ENCODE assay signal across 20 cellular contexts in the genomic region with DNA sequence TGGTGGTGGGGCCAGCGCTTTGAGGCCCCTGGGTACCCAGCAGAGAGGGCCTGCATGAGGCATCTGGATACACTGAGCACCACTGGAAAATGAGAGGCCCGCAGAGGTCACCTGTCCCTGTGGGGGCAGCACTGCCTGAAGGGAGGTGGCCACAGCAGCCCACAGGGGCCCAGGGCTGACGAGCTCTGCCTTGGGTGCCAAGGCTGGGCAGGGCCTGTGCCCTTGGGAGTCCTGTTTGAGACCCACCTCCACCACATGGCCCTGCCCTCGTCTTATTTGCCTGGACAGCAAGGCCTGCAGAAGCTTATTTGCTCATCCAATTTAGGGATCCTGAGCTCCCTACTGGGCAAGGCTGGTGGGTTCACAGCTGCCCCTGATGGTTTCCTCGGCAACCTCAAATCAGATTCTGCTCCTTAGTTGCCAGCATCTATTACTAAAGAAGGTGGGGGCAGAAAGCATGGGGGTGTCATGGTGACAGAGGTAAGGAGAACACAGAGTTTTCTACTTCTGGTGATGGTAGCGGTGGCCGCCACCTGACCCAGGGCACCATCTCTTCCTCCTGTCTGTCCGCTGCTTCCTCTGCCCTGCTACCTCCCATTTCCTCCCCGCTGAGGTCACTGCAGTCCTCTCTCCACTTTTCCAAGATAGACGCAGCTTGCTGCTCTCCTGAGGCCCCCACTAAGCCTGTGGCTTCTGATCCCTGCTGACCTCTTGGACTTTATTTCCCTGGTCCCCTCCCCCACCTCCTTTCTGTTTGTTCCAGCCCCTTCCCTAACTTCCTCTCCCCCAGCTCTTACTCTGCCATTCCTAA.
"Had no signal": no experiment of that assay in that cellular context is flagged by ENCODE, and none has a peak within 500 bp of the region (broad histone marks: within the 10 kb centered on the region; RNA-seq: fewer than 3 reads in every experiment).

No MANE protein-coding gene starts in this region.

- H2AFZ ChIP-seq: parathyroid adenoma had no signal

- H3K9me3 ChIP-seq: heart right ventricle, transverse colon, uterus had no signal

- H3K9ac ChIP-seq: parathyroid adenoma had no signal

- H3K27ac ChIP-seq: dorsolateral prefrontal cortex, epithelial cell of prostate, heart right ventricle, parathyroid adenoma, skin epidermis, transverse colon, uterus had no signal

- DNase-seq: activated CD4-positive, alpha-beta T cell treated with anti-CD3 and anti-CD28 coated beads for 4 hours; activated CD4-positive, alpha-beta T cell treated with anti-CD3 and anti-CD28 coated beads, Interleukin-2, amount 50 U/mL, for 48 hours; activated CD4-positive, CD25-positive, alpha-beta regulatory T cell; activated CD8-positive, alpha-beta memory T cell treated with anti-CD3 and anti-CD28 coated beads, Interleukin-2, amount 50 U/mL, for 48 hours; activated naive CD4-positive, alpha-beta T cell; activated T-cell treated with anti-CD3 and anti-CD28 coated beads, Interleukin-2, amount 50 U/mL, for 4 hours; central memory CD4-positive, alpha-beta T cell; dorsolateral prefrontal cortex; heart right ventricle; left colon; naive thymus-derived CD8-positive, alpha-beta T cell; right cardiac atrium; stimulated activated CD4-positive, alpha-beta T cell treated with anti-CD3 and anti-CD28 coated beads, Interleukin-2, amount 100 ng/mL, for 24 hours; T1000; transverse colon; uterus had no signal

- H3K4me3 ChIP-seq: dorsolateral prefrontal cortex, heart right ventricle, lung, skin epidermis, transverse colon, uterus had no signal

- ATAC-seq: activated T-cell treated with anti-CD3 and anti-CD28 coated beads, Interleukin-2, amount 50 U/mL, for 4 hours; left colon; naive thymus-derived CD8-positive, alpha-beta T cell had no signal

- H3K79me2 ChIP-seq: parathyroid adenoma had no signal

- H3K36me3 ChIP-seq: heart right ventricle, transverse colon, uterus had no signal

- H3K27me3 ChIP-seq: uterus had no signal
